ENCODE assay signal across 28 cellular contexts in genomic region chr2:190199109-190199508, GRCh38.
"Had no signal": no experiment of that assay in that cellular context is flagged by ENCODE, and none has a peak within 500 bp of the region (broad histone marks: within the 10 kb centered on the region; RNA-seq: fewer than 3 reads in every experiment).

No MANE protein-coding gene starts in this region.

- H3K9me3 Mint-ChIP-seq: immature natural killer cell; mesothelial cell of epicardium; naive B cell; natural killer cell; nephron progenitor cell; neural progenitor cell; stimulated activated naive CD8-positive, alpha-beta T cell treated with anti-CD3 and anti-CD28 coated beads, Interleukin-15, amount 100 ng/mL, for 72 hours had no signal

- H3K4me1 Mint-ChIP-seq: immature natural killer cell; natural killer cell; neural progenitor cell; stimulated activated naive CD8-positive, alpha-beta T cell treated with anti-CD3 and anti-CD28 coated beads, Interleukin-15, amount 100 ng/mL, for 72 hours had no signal

- FAIRE-seq: islet of Langerhans, kidney had no signal

- ATAC-seq: natural killer cell; right lobe of liver; stimulated activated memory B cell treated with anti-CD40 and anti-IgM and Interleukin-4, amounts not matched to agents 10 μg/mL and 1 μg/mL and 100 μg/mL, for 72 hours; stimulated activated naive CD8-positive, alpha-beta T cell treated with anti-CD3 and anti-CD28 coated beads, Interleukin-15, amount 100 ng/mL, for 72 hours had no signal

- DNase-seq: head of caudate nucleus; hypothalamus; immature natural killer cell; kidney; lower lobe of right lung; mammary epithelial cell; mesendoderm; naive B cell; natural killer cell; nephron progenitor cell; occipital lobe; ovary; posterior cingulate gyrus; retina; right lobe of liver; stimulated activated CD4-positive, alpha-beta T cell treated with anti-CD3 and anti-CD28 coated beads, Interleukin-1b, Interleukin-23, amount 100 ng/mL, for 48 hours; stimulated activated CD4-positive, alpha-beta T cell treated with anti-CD3 and anti-CD28 coated beads, Interleukin-2, amount 100 ng/mL, for 48 hours; stimulated activated CD4-positive, alpha-beta T cell treated with anti-CD3 and anti-CD28 coated beads, Interleukin-4, amount 100 ng/mL, for 4 hours; stimulated activated CD8-positive, alpha-beta memory T cell treated with anti-CD3 and anti-CD28 coated beads, Interleukin-4, amount 100 ng/mL, for 48 hours; stimulated activated naive CD4-positive, alpha-beta T cell treated with Interleukin-2 at 50 U/mL for 16 hours; stimulated activated naive CD8-positive, alpha-beta T cell treated with anti-CD3 and anti-CD28 coated beads, Interleukin-15, amount 100 ng/mL, for 72 hours; substantia nigra; transverse colon; upper lobe of left lung had no signal

- H3K4me3 Mint-ChIP-seq: immature natural killer cell; mesothelial cell of epicardium; naive B cell; natural killer cell; nephron progenitor cell; neural progenitor cell; stimulated activated memory B cell treated with anti-CD40 and anti-IgM and Interleukin-4, amounts not matched to agents 10 μg/mL and 1 μg/mL and 100 μg/mL, for 72 hours; stimulated activated naive CD8-positive, alpha-beta T cell treated with anti-CD3 and anti-CD28 coated beads, Interleukin-15, amount 100 ng/mL, for 72 hours had no signal

- H3K27ac Mint-ChIP-seq: immature natural killer cell; mesothelial cell of epicardium; naive B cell; natural killer cell; nephron progenitor cell; neural progenitor cell; stimulated activated memory B cell treated with anti-CD40 and anti-IgM and Interleukin-4, amounts not matched to agents 10 μg/mL and 1 μg/mL and 100 μg/mL, for 72 hours; stimulated activated naive CD8-positive, alpha-beta T cell treated with anti-CD3 and anti-CD28 coated beads, Interleukin-15, amount 100 ng/mL, for 72 hours had no signal

- H3K27me3 Mint-ChIP-seq: naive B cell; stimulated activated memory B cell treated with anti-CD40 and anti-IgM and Interleukin-4, amounts not matched to agents 10 μg/mL and 1 μg/mL and 100 μg/mL, for 72 hours; stimulated activated naive CD8-positive, alpha-beta T cell treated with anti-CD3 and anti-CD28 coated beads, Interleukin-15, amount 100 ng/mL, for 72 hours had no signal

- H3K36me3 Mint-ChIP-seq: natural killer cell had no signal
